In the genomic region with DNA sequence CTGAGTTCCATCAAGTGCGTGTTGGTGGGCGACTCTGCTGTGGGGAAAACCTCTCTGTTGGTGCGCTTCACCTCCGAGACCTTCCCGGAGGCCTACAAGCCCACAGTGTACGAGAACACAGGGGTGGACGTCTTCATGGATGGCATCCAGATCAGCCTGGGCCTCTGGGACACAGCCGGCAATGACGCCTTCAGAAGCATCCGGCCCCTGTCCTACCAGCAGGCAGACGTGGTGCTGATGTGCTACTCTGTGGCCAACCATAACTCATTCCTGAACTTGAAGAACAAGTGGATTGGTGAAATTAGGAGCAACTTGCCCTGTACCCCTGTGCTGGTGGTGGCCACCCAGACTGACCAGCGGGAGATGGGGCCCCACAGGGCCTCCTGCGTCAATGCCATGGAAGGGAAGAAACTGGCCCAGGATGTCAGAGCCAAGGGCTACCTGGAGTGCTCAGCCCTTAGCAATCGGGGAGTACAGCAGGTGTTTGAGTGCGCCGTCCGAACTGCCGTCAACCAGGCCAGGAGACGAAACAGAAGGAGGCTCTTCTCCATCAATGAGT, we compare ENCODE assay signal across 19 cellular contexts. TPM values are rescaled to one million over a fixed set of nuclear protein-coding genes. Genes with fewer than 3 reads are reported as not detected.
DNase-seq lines count a peak whose midpoint lies in the region; ATAC-seq and TF ChIP-seq lines count a peak whose summit lies in the region.
"Had no signal": no experiment of that assay in that cellular context is flagged by ENCODE, and none has a peak within 500 bp of the region (broad histone marks: within the 10 kb centered on the region; RNA-seq: fewer than 3 reads in every experiment).

No MANE protein-coding gene starts in this region.

- no peak overlapping the region for H3K4me2 ChIP-seq in OCI-LY1 (ENCODE audit: low read length)
- H3K4me2 ChIP-seq: KMS-11 had no signal

- peak; percentile 14 for DNase-seq in activated naive CD4-positive, alpha-beta T cell treated with anti-CD3 and anti-CD28 coated beads for 36 hours
- no peak for DNase-seq in activated naive CD4-positive, alpha-beta T cell treated with Interleukin-2 at 50 U/mL for 16 hours
- no peak for DNase-seq in adipocyte (ENCODE audit: low read depth)
- DNase-seq in stimulated activated effector memory CD8-positive, alpha-beta T cell treated with anti-CD3 and anti-CD28 coated beads, Interleukin-12 subunit alpha, Interleukin-12 subunit beta, amount 100 ng/mL, for 72 hours (ENCODE audit: low spot score in 2 of 2), result no peak
- no peak for DNase-seq in stimulated activated CD4-positive, alpha-beta T cell treated with anti-CD3 and anti-CD28 coated beads, Interleukin-4, amount 100 ng/mL, for 4 hours
- DNase-seq: Calu3, left cardiac atrium, NCI-H1048, NCI-H2081 treated with DMSO at 0.1 percent for 48 hours, NCI-H510A, Right ventricle myocardium superior, WERI-Rb-1 had no signal

- H3K9me3 ChIP-seq in OCI-LY1 (ENCODE audit: low read length) (no peaks in the 10 kb centered on the region), adipocyte (ENCODE audit: control insufficient read depth, low read length) (no peaks in the 10 kb centered on the region)
- H3K9me3 ChIP-seq: gastroesophageal sphincter, vagina had no signal

- peaks cover 25% of the 10 kb centered on the region for H3K79me2 ChIP-seq in OCI-LY1 (ENCODE audit: insufficient read depth, low read length)

- peaks cover 78% of the 10 kb centered on the region for H3K36me3 ChIP-seq in OCI-LY1 (ENCODE audit: insufficient read depth, low read length)
- H3K36me3 ChIP-seq in adipocyte (ENCODE audit: control insufficient read depth, insufficient read depth, low read length, severe bottlenecking), result no peaks in the 10 kb centered on the region
- H3K36me3 ChIP-seq: gastroesophageal sphincter, vagina, WERI-Rb-1 had no signal

- H3K4me1 Mint-ChIP-seq in activated naive CD4-positive, alpha-beta T cell treated with anti-CD3 and anti-CD28 coated beads for 36 hours (ENCODE audit: low read depth), result peaks cover 88% of the 10 kb centered on the region
- peaks cover 82% of the 10 kb centered on the region for H3K4me1 Mint-ChIP-seq in stimulated activated effector memory CD8-positive, alpha-beta T cell treated with anti-CD3 and anti-CD28 coated beads, Interleukin-12 subunit alpha, Interleukin-12 subunit beta, amount 100 ng/mL, for 72 hours

- H3K4me1 ChIP-seq in OCI-LY1 (ENCODE audit: insufficient read depth, low read length, severe bottlenecking) (peaks cover 94% of the 10 kb centered on the region), adipocyte (ENCODE audit: control insufficient read depth, insufficient read depth, low read length) (peaks cover 23% of the 10 kb centered on the region)
- H3K4me1 ChIP-seq: gastroesophageal sphincter had no signal

- H3K9me2 ChIP-seq in OCI-LY1 (ENCODE audit: low read depth, low read length), result no peaks in the 10 kb centered on the region

- H3K9ac ChIP-seq in OCI-LY1 (ENCODE audit: low read length), result no peak overlapping the region
- no peak overlapping the region for H3K9ac ChIP-seq in adipocyte (ENCODE audit: low read length)
- H3K9ac ChIP-seq: KMS-11 had no signal

- H3K27ac ChIP-seq in OCI-LY1 (ENCODE audit: low read depth, low read length, poor library complexity, severe bottlenecking), result peak overlapping the region; percentile 88
- H3K27ac ChIP-seq: gastroesophageal sphincter, KMS-11, vagina, WERI-Rb-1 had no signal

- H3K4me3 ChIP-seq in OCI-LY1 (ENCODE audit: low read depth, low read length, poor library complexity, severe bottlenecking), result no peak overlapping the region
- peak overlapping the region; percentile 50 for H3K4me3 ChIP-seq in adipocyte (ENCODE audit: low read length)
- H3K4me3 ChIP-seq: gastroesophageal sphincter, vagina had no signal

- CTCF ChIA-PET in activated naive CD4-positive, alpha-beta T cell treated with anti-CD3 and anti-CD28 coated beads for 36 hours (lab: Charles Lee), result interaction anchor here (0.6 to 1.8 kb wide), 4 partner anchors 12 to 82 kb away, joined by 3 to 10 read pairs (median 4); no protein-coding TSS in a partner anchor

- no peaks in the 10 kb centered on the region for H3K27me3 ChIP-seq in OCI-LY1 (ENCODE audit: insufficient read depth, low read length)
- H3K27me3 ChIP-seq in adipocyte (replicated peaks; ENCODE audit: control insufficient read depth, insufficient read depth, low read length), result no peaks in the 10 kb centered on the region
- H3K27me3 ChIP-seq: gastroesophageal sphincter, vagina had no signal

- H3K27ac Mint-ChIP-seq in activated naive CD4-positive, alpha-beta T cell treated with anti-CD3 and anti-CD28 coated beads for 36 hours, result peak overlapping the region; percentile 87
- peak overlapping the region; percentile 91 for H3K27ac Mint-ChIP-seq in stimulated activated effector memory CD8-positive, alpha-beta T cell treated with anti-CD3 and anti-CD28 coated beads, Interleukin-12 subunit alpha, Interleukin-12 subunit beta, amount 100 ng/mL, for 72 hours

- no peak overlapping the region for H2AFZ ChIP-seq in OCI-LY1 (ENCODE audit: low read length)

- ATAC-seq in stimulated activated effector memory CD8-positive, alpha-beta T cell treated with anti-CD3 and anti-CD28 coated beads, Interleukin-12 subunit alpha, Interleukin-12 subunit beta, amount 100 ng/mL, for 72 hours, result peak; percentile 24
- ATAC-seq in HG02678 (IDR thresholded peaks at IDR 0.05; ENCODE audit: unreplicated experiment) (no peak), HG02840 (IDR thresholded peaks at IDR 0.05; ENCODE audit: low FRiP score, unreplicated experiment) (no peak)
- ATAC-seq: esophagus mucosa, gastroesophageal sphincter, left cardiac atrium had no signal

- peaks cover 72% of the 10 kb centered on the region for H3K36me3 Mint-ChIP-seq in activated naive CD4-positive, alpha-beta T cell treated with anti-CD3 and anti-CD28 coated beads for 36 hours (ENCODE audit: low read depth)
- peaks cover 92% of the 10 kb centered on the region for H3K36me3 Mint-ChIP-seq in stimulated activated effector memory CD8-positive, alpha-beta T cell treated with anti-CD3 and anti-CD28 coated beads, Interleukin-12 subunit alpha, Interleukin-12 subunit beta, amount 100 ng/mL, for 72 hours

- no peaks in the 10 kb centered on the region for H3K27me3 Mint-ChIP-seq in activated naive CD4-positive, alpha-beta T cell treated with anti-CD3 and anti-CD28 coated beads for 36 hours (ENCODE audit: low read depth)

- intact Hi-C loops in activated naive CD4-positive, alpha-beta T cell treated with anti-CD3 and anti-CD28 coated beads for 36 hours (cut with micrococcal nuclease), result no loop called here

- TF ChIP-seq CTCF in OCI-LY1 (IDR thresholded peaks at IDR 0.05; ENCODE audit: low read length), result no peak

- H3F3A ChIP-seq in OCI-LY1 (ENCODE audit: insufficient read depth, low read length), result peaks cover 50% of the 10 kb centered on the region

- H3K4me3 Mint-ChIP-seq in activated naive CD4-positive, alpha-beta T cell treated with anti-CD3 and anti-CD28 coated beads for 36 hours, result peak overlapping the region; percentile 36
- peak overlapping the region; percentile 73 for H3K4me3 Mint-ChIP-seq in stimulated activated effector memory CD8-positive, alpha-beta T cell treated with anti-CD3 and anti-CD28 coated beads, Interleukin-12 subunit alpha, Interleukin-12 subunit beta, amount 100 ng/mL, for 72 hours

- H3K9me3 Mint-ChIP-seq in activated naive CD4-positive, alpha-beta T cell treated with anti-CD3 and anti-CD28 coated beads for 36 hours, result no peaks in the 10 kb centered on the region
- no peaks in the 10 kb centered on the region for H3K9me3 Mint-ChIP-seq in stimulated activated effector memory CD8-positive, alpha-beta T cell treated with anti-CD3 and anti-CD28 coated beads, Interleukin-12 subunit alpha, Interleukin-12 subunit beta, amount 100 ng/mL, for 72 hours

- no peaks in the 10 kb centered on the region for H4K20me1 ChIP-seq in OCI-LY1 (ENCODE audit: insufficient read depth, low read length)

RNA-seq across cellular contexts. Expression of gene RHOH, which starts 46.6 kb away (rescaled TPM):
- 10 to 100 TPM; 87.5 to 92.7 TPM for total RNA-seq in activated naive CD4-positive, alpha-beta T cell treated with anti-CD3 and anti-CD28 coated beads for 36 hours
- total RNA-seq: Calu3 had no signal
